In the genomic region with DNA sequence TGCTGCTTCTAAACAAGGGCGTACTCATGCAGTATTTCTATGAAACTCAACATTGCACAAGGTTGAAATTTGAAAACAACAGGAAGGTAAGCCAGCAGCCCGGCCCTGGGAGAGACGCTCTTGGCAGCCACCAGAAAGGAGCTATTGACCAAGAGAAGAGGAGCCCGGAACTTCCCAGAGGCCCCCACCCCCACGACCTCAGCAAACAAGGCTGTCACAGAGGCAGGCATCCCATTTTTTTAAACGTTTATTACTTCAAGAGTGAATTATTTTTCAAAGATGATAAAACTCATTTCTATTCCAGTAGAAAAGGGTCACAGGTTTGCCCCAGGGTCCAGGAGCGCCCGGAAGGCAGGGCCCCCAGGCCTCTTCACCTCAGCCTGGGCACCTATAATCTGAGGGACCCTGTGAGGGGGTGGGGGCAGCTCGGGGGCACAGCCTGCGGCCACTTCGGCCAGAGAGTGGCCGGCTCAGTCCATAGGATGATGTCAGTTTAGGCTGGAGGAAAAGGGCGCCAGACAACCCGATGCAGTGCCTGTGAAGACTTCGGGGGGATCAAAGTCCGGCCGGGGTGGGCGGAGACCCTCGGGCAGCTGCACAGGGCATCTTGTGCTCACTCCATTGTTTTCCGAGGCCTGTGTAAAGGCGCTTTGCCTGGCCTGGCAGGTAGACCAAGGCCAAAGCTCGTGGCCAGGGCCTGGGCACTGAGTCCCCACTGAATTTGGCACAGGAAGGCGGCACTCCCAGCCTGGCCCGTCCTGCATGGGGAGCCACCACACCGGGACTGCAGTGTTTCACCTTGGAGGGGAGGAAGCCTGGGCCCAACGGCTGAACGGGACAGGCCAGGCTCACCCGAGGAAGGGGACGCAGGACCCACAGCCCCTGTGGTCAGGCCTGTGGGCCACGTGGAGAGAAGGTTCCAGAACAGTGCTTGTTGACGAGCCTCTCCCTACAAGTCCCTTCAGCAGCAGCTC, we compare ENCODE assay signal across 24 cellular contexts.
DNase-seq lines count a peak whose midpoint lies in the region; ATAC-seq, FAIRE-seq and TF ChIP-seq lines count a peak whose summit lies in the region.
"Had no signal": no experiment of that assay in that cellular context is flagged by ENCODE, and none has a peak within 500 bp of the region (broad histone marks: within the 10 kb centered on the region; RNA-seq: fewer than 3 reads in every experiment).

No MANE protein-coding gene starts in this region.

- peaks cover 9% of the 10 kb centered on the region for H3K4me1 ChIP-seq in endothelial cell of umbilical vein (ENCODE audit: control insufficient read depth, extremely low read depth, insufficient read depth, low read length)
- peaks cover 11% of the 10 kb centered on the region for H3K4me1 ChIP-seq in mesenchymal stem cell (ENCODE audit: control insufficient read depth, insufficient read depth, low read depth, low read length)
- peaks cover 24% of the 10 kb centered on the region for H3K4me1 ChIP-seq in suprapubic skin
- no peaks in the 10 kb centered on the region for H3K4me1 ChIP-seq in aorta (ENCODE audit: control insufficient read depth in 1 of 2, insufficient read depth in 2 of 2, low read length in 2 of 2)
- H3K4me1 ChIP-seq: parathyroid adenoma had no signal

- WGBS in mesenchymal stem cell, result 94% methylated on average over 29 of the region's 31 CpGs
- WGBS in suprapubic skin, result 74% methylated on average over 9 of the region's 31 CpGs
- 88 to 90% methylated on average over 31 of the region's 31 CpGs for WGBS in aorta, 2 donors

- H3K79me2 ChIP-seq in endothelial cell of umbilical vein (ENCODE audit: control insufficient read depth, insufficient read depth, low read length), result no peaks in the 10 kb centered on the region
- H3K79me2 ChIP-seq: parathyroid adenoma had no signal

- H3K27me3 ChIP-seq in endothelial cell of umbilical vein (ENCODE audit: control insufficient read depth in 2 of 2, insufficient read depth in 2 of 2, low read length in 2 of 2) (no peaks in the 10 kb centered on the region), mesenchymal stem cell (ENCODE audit: control insufficient read depth in 1 of 2, insufficient read depth in 1 of 2, low read length in 2 of 2) (peaks cover 0 to under 1% of the 10 kb centered on the region in 2 experiments), suprapubic skin (no peaks in the 10 kb centered on the region), aorta (ENCODE audit: control insufficient read depth in 1 of 2, insufficient read depth in 2 of 2, low read length in 1 of 2) (no peaks in the 10 kb centered on the region)
- H3K27me3 ChIP-seq: Peyer's patch, SJSA1, upper lobe of right lung had no signal

- H4K91ac ChIP-seq in mesenchymal stem cell (ENCODE audit: low read length), result no peak overlapping the region

- TF ChIP-seq POLR2A in endothelial cell of umbilical vein (IDR thresholded peaks at IDR 0.05; ENCODE audit: low read depth, low read length) (no peak), suprapubic skin (IDR thresholded peaks at IDR 0.05) (no peak)

- CTCF ChIA-PET in endothelial cell of umbilical vein (lab: Charles Lee), result no interaction called here

- H3K79me1 ChIP-seq in mesenchymal stem cell (replicated peaks; ENCODE audit: low read length, poor library complexity, severe bottlenecking), result no peaks in the 10 kb centered on the region

- no peak overlapping the region for H3K4me3 ChIP-seq in endothelial cell of umbilical vein (replicated peaks in 1 of 3; ENCODE audit: insufficient read depth in 1 of 3, low read depth in 1 of 3, low read length in 3 of 3)
- H3K4me3 ChIP-seq in mesenchymal stem cell (ENCODE audit: insufficient read depth in 1 of 2, low read depth in 1 of 2, low read length in 2 of 2), result no peak overlapping the region
- no peak overlapping the region for H3K4me3 ChIP-seq in suprapubic skin
- H3K4me3 ChIP-seq in aorta (ENCODE audit: low read length in 2 of 2), result no peak overlapping the region
- H3K4me3 ChIP-seq: Peyer's patch, SJSA1, upper lobe of right lung had no signal

- DNase-seq in SIG-M5 treated with dmso at 0.1 percent for 504 hours (lab: John Stamatoyannopoulos, UW; ENCODE audit: unreplicated experiment) (peak; percentile 25), SIG-M5 (lab: John Stamatoyannopoulos, UW) (no peak), endothelial cell of umbilical vein (ENCODE audit: low read depth, low spot score) (no peak), mesenchymal stem cell (no peak), suprapubic skin (ENCODE audit: low spot score in 2 of 2) (no peak), aorta (no peak)
- DNase-seq: activated T-cell treated with anti-CD3 and anti-CD28 coated beads, Interleukin-2, amount 50 U/mL, for 1 hour; CD4-positive, alpha-beta memory T cell; DMS153; HFFc6; IMR-90; left cardiac atrium; naive B cell; NCI-H446 treated with DMSO at 0.1 percent for 48 hours; Peyer's patch; upper lobe of right lung had no signal

- H3K4me2 ChIP-seq in endothelial cell of umbilical vein (ENCODE audit: insufficient read depth, low read length) (no peak overlapping the region), mesenchymal stem cell (ENCODE audit: low read length, poor library complexity, severe bottlenecking) (no peak overlapping the region)

- H3K27ac ChIP-seq in endothelial cell of umbilical vein (ENCODE audit: insufficient read depth, low read depth, low read length) (no peak overlapping the region), mesenchymal stem cell (ENCODE audit: low read length, poor library complexity, severe bottlenecking) (no peak overlapping the region), suprapubic skin (peak overlapping the region; percentile 55), aorta (ENCODE audit: low read depth in 1 of 2, low read length in 2 of 2) (no peak overlapping the region)
- H3K27ac ChIP-seq: 22Rv1, parathyroid adenoma, Peyer's patch, SJSA1, upper lobe of right lung had no signal

- H2BK5ac ChIP-seq in mesenchymal stem cell (ENCODE audit: low read depth, low read length, poor library complexity, severe bottlenecking), result no peak overlapping the region

- H3K9me1 ChIP-seq in endothelial cell of umbilical vein (replicated peaks; ENCODE audit: control insufficient read depth, extremely low read depth, insufficient read depth, low read length), result no peaks in the 10 kb centered on the region

- ATAC-seq in HG02759 (IDR thresholded peaks at IDR 0.05; ENCODE audit: unreplicated experiment) (no peak), GM18861 (IDR thresholded peaks at IDR 0.05; ENCODE audit: unreplicated experiment) (no peak), aorta (ENCODE audit: low FRiP score) (no peak)
- ATAC-seq: activated CD4-positive, CD25-positive, alpha-beta regulatory T cell treated with anti-CD3 and anti-CD28 coated beads, Interleukin-2, amount 50 U/mL, for 24 hours; activated CD8-positive, alpha-beta T cell treated with anti-CD3 and anti-CD28 coated beads for 36 hours; left cardiac atrium; upper lobe of right lung had no signal

- TF ChIP-seq CTCF in endothelial cell of umbilical vein (IDR thresholded peaks at IDR 0.05; ENCODE audit: extremely low read depth in 1 of 2, insufficient read depth in 1 of 2, low read depth in 1 of 2, low read length in 2 of 2) (no peak), suprapubic skin (IDR thresholded peaks at IDR 0.05) (no peak)

- POLR2A ChIA-PET in endothelial cell of umbilical vein (lab: Charles Lee), result no interaction called here

- H3K9ac ChIP-seq in endothelial cell of umbilical vein (replicated peaks; ENCODE audit: extremely low read depth, insufficient read depth, low read length) (no peak overlapping the region), mesenchymal stem cell (ENCODE audit: low read length) (peak overlapping the region; percentile 11)
- H3K9ac ChIP-seq: parathyroid adenoma had no signal

- no peaks in the 10 kb centered on the region for H4K20me1 ChIP-seq in endothelial cell of umbilical vein (replicated peaks; ENCODE audit: control insufficient read depth, extremely low read depth, insufficient read depth, low read length)

- peak overlapping the region in 1 of 2 experiments; percentile 10 for H2BK12ac ChIP-seq in mesenchymal stem cell (ENCODE audit: low read length in 2 of 2)

- H3K14ac ChIP-seq in mesenchymal stem cell (ENCODE audit: low read length in 2 of 2), result no peak overlapping the region

- no peak overlapping the region for H4K8ac ChIP-seq in mesenchymal stem cell (ENCODE audit: low read length)

- H2BK15ac ChIP-seq in mesenchymal stem cell (ENCODE audit: low read depth, poor library complexity, severe bottlenecking), result peak overlapping the region; percentile 58

- peaks cover 0 to 5% of the 10 kb centered on the region in 2 experiments for H3K36me3 ChIP-seq in endothelial cell of umbilical vein (ENCODE audit: control insufficient read depth in 2 of 2, extremely low read depth in 1 of 2, insufficient read depth in 2 of 2, low read length in 2 of 2)
- H3K36me3 ChIP-seq in mesenchymal stem cell (ENCODE audit: control insufficient read depth in 1 of 2, insufficient read depth in 2 of 2, low read depth in 1 of 2, low read length in 2 of 2), result peaks cover 0 to 8% of the 10 kb centered on the region in 2 experiments
- no peaks in the 10 kb centered on the region for H3K36me3 ChIP-seq in suprapubic skin
- H3K36me3 ChIP-seq in aorta (ENCODE audit: control insufficient read depth in 1 of 2, insufficient read depth in 2 of 2, low read length in 1 of 2), result no peaks in the 10 kb centered on the region
- H3K36me3 ChIP-seq: Peyer's patch, SJSA1, upper lobe of right lung had no signal

- no peak overlapping the region for H3K4ac ChIP-seq in mesenchymal stem cell (ENCODE audit: low read depth in 1 of 2, low read length in 2 of 2)

- H2AFZ ChIP-seq in endothelial cell of umbilical vein (ENCODE audit: low read depth, low read length) (no peak overlapping the region), mesenchymal stem cell (ENCODE audit: low read depth, low read length) (no peak overlapping the region)
- H2AFZ ChIP-seq: parathyroid adenoma had no signal

- dilution Hi-C loops in endothelial cell of umbilical vein (cut with MboI; ENCODE audit: extremely low pct_ligation_motif_present, low sequenced_read_pairs), result no loop called here

- H3K18ac ChIP-seq in mesenchymal stem cell (ENCODE audit: low read depth in 1 of 2, low read length in 2 of 2), result no peak overlapping the region

- H3K23ac ChIP-seq in mesenchymal stem cell (ENCODE audit: low read length in 2 of 2), result no peak overlapping the region

- no peaks in the 10 kb centered on the region for H3K9me3 ChIP-seq in endothelial cell of umbilical vein (replicated peaks; ENCODE audit: control insufficient read depth, insufficient read depth, low read length)
- no peaks in the 10 kb centered on the region for H3K9me3 ChIP-seq in mesenchymal stem cell (ENCODE audit: control insufficient read depth, low read length)
- no peaks in the 10 kb centered on the region for H3K9me3 ChIP-seq in suprapubic skin
- no peaks in the 10 kb centered on the region for H3K9me3 ChIP-seq in aorta (ENCODE audit: control insufficient read depth, low read length)
- H3K9me3 ChIP-seq: Peyer's patch, SJSA1, upper lobe of right lung had no signal

- FAIRE-seq in endothelial cell of umbilical vein (lab: Jason Lieb, UNC), result no peak
- FAIRE-seq: endometrium had no signal

- no peak for TF ChIP-seq EP300 in suprapubic skin (IDR thresholded peaks at IDR 0.05)

- intact Hi-C loops in endothelial cell of umbilical vein (cut with micrococcal nuclease), result loop anchor here (5.0 to 10.0 kb wide), 2 partner anchors 130 to 453 kb away; no protein-coding TSS in a partner anchor
- intact Hi-C loops in aorta (cut with DNase I), result loop anchor here in 1 of 2 donors (10.0 kb wide), 1 partner anchor 453 kb away; no protein-coding TSS in a partner anchor

- TSS peak; percentile 80 for BruUV-seq in endothelial cell of umbilical vein (replicated peaks; lab: Mats Ljungman, UMichigan)

- peak overlapping the region; percentile 44 for H2BK120ac ChIP-seq in mesenchymal stem cell (ENCODE audit: low read depth, low read length)

- H2AK5ac ChIP-seq in mesenchymal stem cell (ENCODE audit: low read length, severe bottlenecking), result no peak overlapping the region
